11 cellular contexts compared by ENCODE assay signal in genomic region chr15:101407439-101407838, GRCh38.
DNase-seq lines count a peak whose midpoint lies in the region; ATAC-seq and TF ChIP-seq lines count a peak whose summit lies in the region.
"Had no signal": no experiment of that assay in that cellular context is flagged by ENCODE, and none has a peak within 500 bp of the region (broad histone marks: within the 10 kb centered on the region; RNA-seq: fewer than 3 reads in every experiment).

No MANE protein-coding gene starts in this region.

- no peaks in the 10 kb centered on the region for H3K4me1 ChIP-seq in Karpas-422 (ENCODE audit: low read length)
- no peaks in the 10 kb centered on the region for H3K4me1 ChIP-seq in mesendoderm (ENCODE audit: control insufficient read depth, low read depth, low read length)
- H3K4me1 ChIP-seq: esophagus muscularis mucosa had no signal

- H2BK120ac ChIP-seq in mesendoderm (ENCODE audit: low read depth, low read length) = no peak overlapping the region

- H2BK15ac ChIP-seq in mesendoderm (replicated peaks; ENCODE audit: low read depth) = no peak overlapping the region

- H3K79me1 ChIP-seq in mesendoderm (ENCODE audit: low read length) = no peaks in the 10 kb centered on the region

- H2BK5ac ChIP-seq in mesendoderm (ENCODE audit: low read length) = no peak overlapping the region

- H3K4me2 ChIP-seq in Karpas-422 (ENCODE audit: low read depth, low read length, poor library complexity, severe bottlenecking) (no peak overlapping the region), mesendoderm (ENCODE audit: low read length) (no peak overlapping the region)

- H4K5ac ChIP-seq in mesendoderm (ENCODE audit: low read length) = no peak overlapping the region

- ATAC-seq in GM19351 (IDR thresholded peaks at IDR 0.05; ENCODE audit: unreplicated experiment) (peak; percentile 99), HG02870 (IDR thresholded peaks at IDR 0.05; ENCODE audit: unreplicated experiment) (peak; percentile 100)
- ATAC-seq: activated CD4-positive, CD25-positive, alpha-beta regulatory T cell treated with anti-CD3 and anti-CD28 coated beads, Interleukin-2, amount 50 U/mL, for 24 hours had no signal

- H3K9me3 ChIP-seq in Karpas-422 (ENCODE audit: low read length) = no peaks in the 10 kb centered on the region
- H3K9me3 ChIP-seq: esophagus muscularis mucosa had no signal

- H4K20me1 ChIP-seq in Karpas-422 (ENCODE audit: insufficient read depth, low read depth, low read length) = no peaks in the 10 kb centered on the region

- H3K27ac ChIP-seq in Karpas-422 (ENCODE audit: low read length) (no peak overlapping the region), mesendoderm (ENCODE audit: low read depth, low read length) (no peak overlapping the region)
- H3K27ac ChIP-seq: esophagus muscularis mucosa had no signal

- H3K4me3 ChIP-seq in GM12865 (ENCODE audit: low read depth, low read length) (no peak overlapping the region), Karpas-422 (ENCODE audit: low read length) (no peak overlapping the region), mesendoderm (ENCODE audit: low read length) (no peak overlapping the region)
- H3K4me3 ChIP-seq: esophagus muscularis mucosa had no signal

- H3K27me3 ChIP-seq in Karpas-422 (ENCODE audit: low read length) (no peaks in the 10 kb centered on the region), mesendoderm (ENCODE audit: insufficient read depth, low read length, poor library complexity) (no peaks in the 10 kb centered on the region)
- H3K27me3 ChIP-seq: esophagus muscularis mucosa had no signal

- no CpG with 5 or more reads among the region's 5 CpGs for WGBS in mesendoderm (ENCODE audit: extremely low coverage, insufficient coverage, low lambda C conversion rate)

- H4K8ac ChIP-seq in mesendoderm (ENCODE audit: low read depth, low read length) = no peak overlapping the region

- no peak overlapping the region for H3K18ac ChIP-seq in mesendoderm (ENCODE audit: low read length)

- H3K9ac ChIP-seq in Karpas-422 (ENCODE audit: low read length) (no peak overlapping the region), mesendoderm (ENCODE audit: low read length) (no peak overlapping the region)

- no peaks in the 10 kb centered on the region for H3K9me2 ChIP-seq in Karpas-422 (replicated peaks; ENCODE audit: insufficient read depth, low read length)

- H3K23ac ChIP-seq in mesendoderm (ENCODE audit: low read length) = no peak overlapping the region

- no peaks in the 10 kb centered on the region for H3K79me2 ChIP-seq in Karpas-422 (ENCODE audit: low read length)
- H3K79me2 ChIP-seq in mesendoderm (ENCODE audit: control insufficient read depth, insufficient read depth, low read length) = no peaks in the 10 kb centered on the region

- TF ChIP-seq CTCF in GM12865 (IDR thresholded peaks at IDR 0.05; ENCODE audit: insufficient read depth, low read depth, low read length, missing control alignments) = no peak

- DNase-seq in GM12865 (ENCODE audit: low read depth) (peak; percentile 32), Karpas-422 (peak; percentile 19), NCI-H1436 treated with DMSO at 0.1 percent for 48 hours (lab: John Stamatoyannopoulos, UW) (no peak), DMS153 treated with DMSO at 0.1 percent for 48 hours (lab: John Stamatoyannopoulos, UW; ENCODE audit: unreplicated experiment) (no peak), dermis blood vessel endothelial cell (no peak), mesendoderm (no peak)
- DNase-seq: retina had no signal

- H3K36me3 ChIP-seq in Karpas-422 (ENCODE audit: insufficient read depth, low read length) (no peaks in the 10 kb centered on the region), mesendoderm (ENCODE audit: control insufficient read depth, insufficient read depth, low read length) (no peaks in the 10 kb centered on the region)
- H3K36me3 ChIP-seq: esophagus muscularis mucosa had no signal

- H2AFZ ChIP-seq in Karpas-422 (ENCODE audit: low read length) = no peak overlapping the region

- no peak overlapping the region for H2AK5ac ChIP-seq in mesendoderm (ENCODE audit: low read length)

- H3K4ac ChIP-seq in mesendoderm (ENCODE audit: low read depth, low read length) = no peak overlapping the region

- H3K56ac ChIP-seq in mesendoderm (ENCODE audit: low read length) = no peak overlapping the region

Comparison
In these comparisons a context has a peak if more than half of its experiments do, and no peak if none do; other contexts are left out.
1. DNase-seq: peak in GM12865 (single experiment) and Karpas-422 (single experiment); none in NCI-H1436 treated with DMSO at 0.1 percent for 48 hours (single experiment), DMS153 treated with DMSO at 0.1 percent for 48 hours (single experiment), dermis blood vessel endothelial cell (single experiment) and mesendoderm (single experiment).